Comparison of ENCODE assay signal across 1 cellular context in genomic region chr5:159509002-159509660, GRCh38.
TF ChIP-seq lines count a peak whose summit lies in the region.

No MANE protein-coding gene starts in this region.

TF ChIP-seq in WTC11, 78 proteins besides CTCF, POLR2A, EP300 and RAD21 (continued from another document):
- TF ChIP-seq ZNF281 (CRISPR knock-in tag; IDR thresholded peaks at IDR 0.05): no peak
